Comparison of ENCODE assay signal across 7 cellular contexts in the genomic region with DNA sequence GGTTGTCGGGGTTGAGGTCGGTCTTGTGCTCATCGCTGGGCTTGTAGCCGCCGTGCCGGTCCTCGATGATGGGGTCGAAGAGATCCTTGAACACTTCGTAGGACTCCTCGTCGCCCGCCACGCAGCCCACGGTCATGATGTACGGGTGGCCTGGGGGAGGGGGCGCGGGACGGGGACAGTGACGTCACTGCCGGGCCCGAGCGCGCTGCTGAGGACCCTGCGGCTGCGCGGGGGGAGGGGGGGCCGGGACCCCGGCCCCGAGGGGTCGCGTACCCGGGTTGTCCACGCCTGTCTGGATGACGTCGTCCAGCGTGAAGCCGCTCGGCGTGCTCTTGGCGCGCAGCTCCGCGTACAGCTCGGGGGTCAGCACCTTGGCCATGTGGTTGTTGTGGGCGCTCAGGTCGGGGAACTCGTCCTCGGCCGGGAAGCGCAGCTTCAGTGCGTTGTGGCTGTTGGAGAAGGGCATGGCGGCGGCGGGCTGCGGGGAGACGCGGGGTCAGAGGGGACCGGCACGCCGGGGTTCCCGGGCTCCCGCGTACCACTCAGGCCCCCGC. TPM values are rescaled to one million over a fixed set of nuclear protein-coding genes. Genes with fewer than 3 reads are reported as not detected.
A peak's percentile ranks its signal among the peaks of the same experiment; 100 is the strongest.
DNase-seq lines count a peak whose midpoint lies in the region; ATAC-seq and TF ChIP-seq lines count a peak whose summit lies in the region.

No MANE protein-coding gene starts in this region.

- H3K27me3 Mint-ChIP-seq in neural crest cell (ENCODE audit: low read depth) = peaks cover 27% of the 10 kb centered on the region

- H3K9me2 ChIP-seq in GM23248 (ENCODE audit: insufficient read depth) = no peaks in the 10 kb centered on the region

- no peaks in the 10 kb centered on the region for H4K20me1 ChIP-seq in GM23248 (ENCODE audit: insufficient read depth)

- ATAC-seq in GM19455 (IDR thresholded peaks at IDR 0.05; ENCODE audit: unreplicated experiment) (no peak), GM18868 (IDR thresholded peaks at IDR 0.05; ENCODE audit: unreplicated experiment) (no peak)

- H3K4me3 ChIP-seq in GM23248 = peak overlapping the region; percentile 57
- H3K4me3 ChIP-seq in Peyer's patch = peak overlapping the region; percentile 45 to 70 (median 62)
- H3K4me3 ChIP-seq in esophagus (ENCODE audit: low read depth in 1 of 2, low read length in 2 of 2) = peak overlapping the region; percentile 61 to 68

- H3K4me1 Mint-ChIP-seq in neural crest cell = peaks cover 25% of the 10 kb centered on the region

- no peak overlapping the region for H3K27ac ChIP-seq in GM23248
- peak overlapping the region; percentile 49 to 87 (median 71) for H3K27ac ChIP-seq in Peyer's patch
- H3K27ac ChIP-seq in esophagus (ENCODE audit: low read depth in 2 of 2, low read length in 1 of 2) = peak overlapping the region; percentile 73 to 79

- H3K4me3 Mint-ChIP-seq in neural crest cell = peak overlapping the region; percentile 83

- no peak for TF ChIP-seq POLR2A in Peyer's patch (IDR thresholded peaks at IDR 0.05)

- H3K36me3 Mint-ChIP-seq in neural crest cell (ENCODE audit: low read depth) = peaks cover 8% of the 10 kb centered on the region

- no peak for TF ChIP-seq CTCF in Peyer's patch (IDR thresholded peaks at IDR 0.05)
- TF ChIP-seq CTCF in neural crest cell (conservative IDR thresholded peaks at IDR 0.05) = no peak

- peak overlapping the region; percentile 44; the same call in 1 of the 2 replicates for H2AFZ ChIP-seq in GM23248

- no peaks in the 10 kb centered on the region for H3K36me3 ChIP-seq in GM23248 (ENCODE audit: low read depth)
- no peaks in the 10 kb centered on the region for H3K36me3 ChIP-seq in Peyer's patch
- peaks cover 0 to 3% of the 10 kb centered on the region in 2 donors for H3K36me3 ChIP-seq in esophagus (ENCODE audit: control insufficient read depth in 2 of 2, insufficient read depth in 2 of 2, low read length in 1 of 2)

- no peaks in the 10 kb centered on the region for H3K27me3 ChIP-seq in GM23248 (replicated peaks; ENCODE audit: insufficient read depth)
- peaks cover 0 to 6% of the 10 kb centered on the region in 2 donors for H3K27me3 ChIP-seq in Peyer's patch
- no peaks in the 10 kb centered on the region for H3K27me3 ChIP-seq in esophagus (ENCODE audit: control insufficient read depth in 1 of 2, insufficient read depth in 2 of 2, low read length in 2 of 2)

- peak; percentile 50 for DNase-seq in GM23248
- no peak for DNase-seq in Peyer's patch
- no peak for DNase-seq in neural crest cell (ENCODE audit: low read depth, low spot score)
- no peak for DNase-seq in NCI-H187 treated with DMSO at 0.1 percent for 48 hours (lab: John Stamatoyannopoulos, UW)

- H3K27ac Mint-ChIP-seq in neural crest cell (ENCODE audit: unreplicated experiment) = no peak overlapping the region

- H3K9ac ChIP-seq in GM23248 = peak overlapping the region; percentile 30; the same call in 1 of the 2 replicates

- whole genome bisulfite sequencing in GM23248 (ENCODE audit: low coverage in 1 of 2, low lambda C conversion rate in 2 of 2, missing lambda C conversion rate in 2 of 2), 2 experiments = 3 to 4% methylated on average over 30 to 35 of the region's 64 CpGs
- 0 to 2% methylated on average over 44 to 64 of the region's 64 CpGs for WGBS in esophagus, 2 donors

- H3K4me1 ChIP-seq in GM23248 (ENCODE audit: insufficient read depth) = peaks cover 13% of the 10 kb centered on the region
- peaks cover 0 to 76% (median 21%) of the 10 kb centered on the region in 4 donors for H3K4me1 ChIP-seq in Peyer's patch
- H3K4me1 ChIP-seq in esophagus (ENCODE audit: control insufficient read depth in 2 of 2, insufficient read depth in 2 of 2, low read length in 1 of 2) = peaks cover 16 to 27% of the 10 kb centered on the region in 2 donors

- H3K9me3 ChIP-seq in GM23248 (ENCODE audit: low read depth) (no peaks in the 10 kb centered on the region), Peyer's patch (no peaks in the 10 kb centered on the region), esophagus (ENCODE audit: control insufficient read depth in 2 of 2, insufficient read depth in 1 of 2, low read depth in 1 of 2, low read length in 1 of 2) (no peaks in the 10 kb centered on the region)

- H3K9me3 Mint-ChIP-seq in neural crest cell = no peaks in the 10 kb centered on the region

- peaks cover 4% of the 10 kb centered on the region; the same call in 1 of the 2 replicates for H3F3A ChIP-seq in GM23248 (ENCODE audit: insufficient read depth)

- H3K79me2 ChIP-seq in GM23248 (ENCODE audit: insufficient read depth) = no peaks in the 10 kb centered on the region

- in situ Hi-C loops in GM23248 (cut with MboI) = no loop called here

- peak overlapping the region; percentile 70 for H3K4me2 ChIP-seq in GM23248 (ENCODE audit: unreplicated experiment)

RNA-seq across cellular contexts. Expression of gene CKB, which starts 0.5 kb away (rescaled TPM):
- 18.5 and 27.2 TPM in 2 replicates for total RNA-seq in GM23248 (2014; rRNA removed; shearing (Covaris generic))
- polyA plus RNA-seq in GM23248 (2016; fragmentation: Nextera tagmentation; extraction: Ambion mirVana) (28.0 and 32.2 TPM in 2 replicates), esophagus (100 to 1,000 TPM; 117 to 134 TPM)
- total RNA-seq in Peyer's patch (100 to 1,000 TPM in 1 of 4 donors, 10 to 100 TPM in 3; 40.1 to 101 (median 68.4) TPM), neural crest cell (961 and 996 TPM in 2 replicates)

RNA-seq across cellular contexts. Expression of gene TRMT61A, which starts 6.9 kb away (rescaled TPM):
- total RNA-seq in GM23248 (2014; rRNA removed; shearing (Covaris generic)) = 13.2 and 15.0 TPM in 2 replicates
- polyA plus RNA-seq in GM23248 (2016; fragmentation: Nextera tagmentation; extraction: Ambion mirVana) (12.7 and 13.3 TPM in 2 replicates), esophagus (10 to 100 TPM; 11.0 to 11.5 TPM)
- total RNA-seq in Peyer's patch (10 to 100 TPM in 1 of 4 donors, 1 to 10 TPM in 3; 6.1 to 13.9 (median 8.7) TPM), neural crest cell (10.9 and 12.5 TPM in 2 replicates)

RNA-seq across cellular contexts. Expression of gene BAG5, which starts 40.4 kb away (rescaled TPM):
- 23.9 and 25.8 TPM in 2 replicates for total RNA-seq in GM23248 (2014; rRNA removed; shearing (Covaris generic))
- polyA plus RNA-seq in GM23248 (2016; fragmentation: Nextera tagmentation; extraction: Ambion mirVana) = 28.6 and 29.1 TPM in 2 replicates
- total RNA-seq in Peyer's patch = 10 to 100 TPM; 18.0 to 38.0 (median 19.5) TPM
- 10 to 100 TPM in 1 of 2 donors, 1 to 10 TPM in 1; 7.1 to 12.7 TPM for polyA plus RNA-seq in esophagus
- 32.1 and 33.5 TPM in 2 replicates for total RNA-seq in neural crest cell

RNA-seq across cellular contexts. Expression of gene COA8, which starts 40.7 kb away (rescaled TPM):
- total RNA-seq in GM23248 (2014; rRNA removed; shearing (Covaris generic)) = 28.9 and 45.8 TPM in 2 replicates
- polyA plus RNA-seq in GM23248 (2016; fragmentation: Nextera tagmentation; extraction: Ambion mirVana) (96.3 and 108 TPM in 2 replicates), esophagus (10 to 100 TPM; 35.1 to 39.3 TPM)
- total RNA-seq in Peyer's patch (10 to 100 TPM; 13.6 to 20.8 (median 17.9) TPM), neural crest cell (33.7 and 37.2 TPM in 2 replicates)
